ENCODE assay signal across 8 cellular contexts in genomic region chr5:41270423-41271251, GRCh38. TPM values are rescaled to one million over a fixed set of nuclear protein-coding genes. Genes with fewer than 3 reads are reported as not detected.
DNase-seq lines count a peak whose midpoint lies in the region; ATAC-seq and TF ChIP-seq lines count a peak whose summit lies in the region.

No MANE protein-coding gene starts in this region.

- TF ChIP-seq POLR2A in breast epithelium (IDR thresholded peaks at IDR 0.05), result no peak

- DNase-seq in AG08395 (ENCODE audit: low spot score) (peak; percentile 4), NCI-H2196 treated with DMSO at 0.1 percent for 48 hours (lab: John Stamatoyannopoulos, UW; ENCODE audit: unreplicated experiment) (peak; percentile 5), breast epithelium (ENCODE audit: low spot score in 2 of 2) (no peak), kidney epithelial cell (ENCODE audit: low read depth) (peak; percentile 29), type B pancreatic cell (ENCODE audit: extremely low spot score, unreplicated experiment) (no peak)
- no peak for DNase-seq in activated naive CD4-positive, alpha-beta T cell treated with anti-CD3 and anti-CD28 coated beads, Interleukin-2, amount 50 U/mL, for 16 hours

- intact Hi-C loops in breast epithelium (cut with DNase I; ENCODE audit: low total_unique reads), result no loop called here

- peak; percentile 76 for ATAC-seq in GM18508 (IDR thresholded peaks at IDR 0.05; ENCODE audit: insufficient read depth, unreplicated experiment)
- peak; percentile 87 for ATAC-seq in HG02938 (IDR thresholded peaks at IDR 0.05; ENCODE audit: unreplicated experiment)

- H3K4me1 Mint-ChIP-seq in type B pancreatic cell (ENCODE audit: unreplicated experiment), result no peaks in the 10 kb centered on the region

- no peaks in the 10 kb centered on the region for H3K36me3 Mint-ChIP-seq in type B pancreatic cell

- TF ChIP-seq CTCF in breast epithelium (IDR thresholded peaks at IDR 0.05), result peak; percentile 17 to 54 (median 41)
- peak; percentile 79 for TF ChIP-seq CTCF in kidney epithelial cell (IDR thresholded peaks at IDR 0.05; ENCODE audit: insufficient read depth, low read length, poor library complexity, severe bottlenecking)
- peak; percentile 79 for TF ChIP-seq CTCF in type B pancreatic cell (conservative IDR thresholded peaks at IDR 0.05)

- no peaks in the 10 kb centered on the region for H3K9me3 Mint-ChIP-seq in type B pancreatic cell

- H3K27me3 ChIP-seq in breast epithelium, result no peaks in the 10 kb centered on the region
- no peaks in the 10 kb centered on the region for H3K27me3 ChIP-seq in kidney epithelial cell (ENCODE audit: control insufficient read depth, insufficient read depth, low read length)

- H3K9me3 ChIP-seq in breast epithelium, result no peaks in the 10 kb centered on the region

- H3K36me3 ChIP-seq in breast epithelium (no peaks in the 10 kb centered on the region), kidney epithelial cell (ENCODE audit: control insufficient read depth, insufficient read depth, low read length) (no peaks in the 10 kb centered on the region)

- no peak overlapping the region for H3K27ac Mint-ChIP-seq in type B pancreatic cell

- no peak overlapping the region for H3K27ac ChIP-seq in breast epithelium

- no peaks in the 10 kb centered on the region for H3K4me1 ChIP-seq in breast epithelium

- no peaks in the 10 kb centered on the region for H3K27me3 Mint-ChIP-seq in type B pancreatic cell

- H3K4me3 ChIP-seq in breast epithelium, result no peak overlapping the region
- H3K4me3 ChIP-seq in kidney epithelial cell (ENCODE audit: low read depth, low read length), result no peak overlapping the region

- H3K4me3 Mint-ChIP-seq in type B pancreatic cell, result no peak overlapping the region

RNA-seq across cellular contexts. Expression of gene C6, which starts 57.3 kb away (rescaled TPM):
- total RNA-seq in breast epithelium (100 to 1,000 TPM in 1 of 3 donors, 1 to 10 TPM in 2; 1.2 to 113 (median 8.5) TPM), kidney epithelial cell (not detected in 2 replicates), type B pancreatic cell (ENCODE audit: low replicate concordance) (1.2 and 2.3 TPM in 2 replicates)

Comparison
In these comparisons a context has a peak if more than half of its experiments do, and no peak if none do; other contexts are left out.
1. DNase-seq: peak in AG08395 (single experiment), NCI-H2196 treated with DMSO at 0.1 percent for 48 hours (single experiment) and kidney epithelial cell (single experiment); none in breast epithelium (0 of 2), type B pancreatic cell (single experiment) and activated naive CD4-positive, alpha-beta T cell treated with anti-CD3 and anti-CD28 coated beads, Interleukin-2, amount 50 U/mL, for 16 hours (single experiment).
2. Peak in every context shown above with its lines, with median percentiles within 50 percentile points of each other: CTCF ChIP-seq.